24 cellular contexts compared by ENCODE assay signal in the genomic region with DNA sequence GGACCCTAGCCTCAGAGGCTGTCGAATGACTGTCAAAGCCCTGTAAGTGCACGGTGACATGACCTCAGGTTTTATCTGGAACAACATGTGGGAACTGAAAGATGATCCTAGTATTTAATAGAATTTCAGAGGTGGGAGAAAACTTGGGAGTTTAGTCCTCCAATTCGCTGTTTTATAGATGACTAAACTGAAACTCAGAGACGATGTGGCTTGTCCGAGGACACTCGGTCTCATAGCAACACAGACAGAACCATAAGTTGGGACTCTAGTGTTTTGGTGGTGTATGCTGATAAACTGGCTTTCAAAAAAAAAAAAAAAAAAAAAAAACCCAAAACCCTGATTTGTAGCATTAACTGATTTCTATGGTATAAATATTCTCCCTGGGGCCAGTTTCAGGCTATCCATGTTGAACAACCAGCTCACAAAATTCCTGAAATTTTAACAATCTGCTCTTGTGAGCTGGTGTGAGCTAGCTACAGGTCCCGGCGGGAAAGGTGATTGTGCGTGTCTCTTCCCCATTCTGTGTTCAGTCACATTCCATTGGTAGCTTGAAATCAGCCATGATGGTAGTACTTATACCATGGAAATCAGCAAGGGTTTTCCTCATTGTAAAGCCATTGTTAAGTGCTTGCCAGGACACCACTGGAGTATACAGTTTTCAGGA.
"Had no signal": no experiment of that assay in that cellular context is flagged by ENCODE, and none has a peak within 500 bp of the region (broad histone marks: within the 10 kb centered on the region; RNA-seq: fewer than 3 reads in every experiment).

No MANE protein-coding gene starts in this region.

- DNase-seq: activated CD4-positive, alpha-beta T cell treated with anti-CD3 and anti-CD28 coated beads for 4 hours; activated CD4-positive, alpha-beta T cell treated with anti-CD3 and anti-CD28 coated beads, Interleukin-2, amount 50 U/mL, for 4 hours; activated naive CD4-positive, alpha-beta T cell; activated T-cell treated with anti-CD3 and anti-CD28 coated beads for 4 hours; activated T-cell treated with anti-CD3 and anti-CD28 coated beads, Interleukin-2, amount 50 U/mL, for 72 hours; adrenal gland; caudate nucleus; head of caudate nucleus; hippocampal formation; left colon; midbrain; naive thymus-derived CD8-positive, alpha-beta T cell; nucleus accumbens; psoas muscle; spleen; stimulated activated naive CD4-positive, alpha-beta T cell; T-cell had no signal

- H3K27me3 Mint-ChIP-seq: memory B cell; naive thymus-derived CD8-positive, alpha-beta T cell; T-cell had no signal

- H3K4me3 ChIP-seq: adrenal gland, esophagus muscularis mucosa, gastroesophageal sphincter, psoas muscle, spleen, tibial nerve had no signal

- H3K4me3 Mint-ChIP-seq: activated T-cell treated with anti-CD3 and anti-CD28 coated beads, Interleukin-2, amount 50 U/mL, for 72 hours; memory B cell; naive thymus-derived CD8-positive, alpha-beta T cell; neural crest cell; T-cell had no signal

- H3K4me1 Mint-ChIP-seq: memory B cell; naive thymus-derived CD8-positive, alpha-beta T cell; neural crest cell; T-cell had no signal

- H3K36me3 ChIP-seq: adrenal gland had no signal

- H2AFZ ChIP-seq: parathyroid adenoma had no signal

- H3K9ac ChIP-seq: parathyroid adenoma had no signal

- H3K79me2 ChIP-seq: parathyroid adenoma had no signal

- H3K27ac ChIP-seq: adrenal gland, esophagus muscularis mucosa, gastroesophageal sphincter, parathyroid adenoma, psoas muscle, spleen, tibial nerve, VCaP had no signal

- H3K27me3 ChIP-seq: adrenal gland, esophagus muscularis mucosa, gastroesophageal sphincter, spleen, tibial nerve had no signal

- H3K27ac Mint-ChIP-seq: activated T-cell treated with anti-CD3 and anti-CD28 coated beads, Interleukin-2, amount 50 U/mL, for 72 hours; memory B cell; naive thymus-derived CD8-positive, alpha-beta T cell; T-cell had no signal
